ENCODE assay signal across 8 cellular contexts in genomic region chr13:39605677-39606320, GRCh38. TPM values are rescaled to one million over a fixed set of nuclear protein-coding genes. Genes with fewer than 3 reads are reported as not detected.
"Had no signal": no experiment of that assay in that cellular context is flagged by ENCODE, and none has a peak within 500 bp of the region (broad histone marks: within the 10 kb centered on the region; RNA-seq: fewer than 3 reads in every experiment).

No MANE protein-coding gene starts in this region.

- H3K9me3 Mint-ChIP-seq: GM23338, H9, HFFc6 had no signal

- H3K27ac Mint-ChIP-seq: GM23338, H9, HFFc6 had no signal

- DNase-seq: H9, HCEC 1CT, HFFc6, IMR-90, KG1 had no signal

- ATAC-seq: GM23338, K562 had no signal

- H3K4me3 Mint-ChIP-seq: GM23338, H9, HFFc6 had no signal

RNA-seq across cellular contexts. Expression of gene LHFPL6, which starts 2.8 kb away (rescaled TPM):
- total RNA-seq: HT-29 had no signal
